Comparison of ENCODE assay signal across 1 cellular context in the genomic region with DNA sequence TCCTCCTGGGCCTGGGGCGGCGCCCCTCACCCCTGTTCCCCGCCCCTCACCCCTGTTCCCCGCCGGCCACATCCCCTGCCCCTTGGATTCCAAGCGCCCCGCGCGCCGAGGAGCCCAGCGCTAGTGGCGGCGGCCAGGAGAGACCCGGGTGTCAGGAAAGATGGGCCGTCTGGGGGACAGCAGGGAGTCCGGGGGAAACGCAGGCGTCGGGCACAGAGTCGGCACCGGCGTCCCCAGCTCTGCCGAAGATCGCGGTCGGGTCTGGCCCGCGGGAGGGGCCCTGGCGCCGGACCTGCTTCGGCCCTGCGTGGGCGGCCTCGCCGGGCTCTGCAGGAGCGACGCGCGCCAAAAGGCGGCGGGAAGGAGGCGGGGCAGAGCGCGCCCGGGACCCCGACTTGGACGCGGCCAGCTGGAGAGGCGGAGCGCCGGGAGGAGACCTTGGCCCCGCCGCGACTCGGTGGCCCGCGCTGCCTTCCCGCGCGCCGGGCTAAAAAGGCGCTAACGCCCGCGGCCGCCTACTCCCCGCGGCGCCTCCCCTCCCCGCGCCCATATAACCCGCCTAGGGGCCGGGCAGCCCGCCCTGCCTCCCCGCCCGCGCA.
TF ChIP-seq lines count a peak whose summit lies in the region.

A gene (plus strand): TSS at position 578 of the 599 bp plus-strand sequence. CDS start 29,850 bp downstream, outside the sequence.

TF ChIP-seq in GM12878, 131 proteins besides CTCF, POLR2A, EP300 and RAD21 (continued from another document):
- TF ChIP-seq EGR1 (IDR thresholded peaks at IDR 0.05; ENCODE audit: borderline replicate concordance in 1 of 2, low read depth in 2 of 2, low read length in 2 of 2) (peak in 1 of 2 experiments; percentile 98; a peak in 2 of 3 replicates), BACH1 (IDR thresholded peaks at IDR 0.05; ENCODE audit: borderline replicate concordance) (0 out of 2 replicates have a peak, but pooled peaks have one; percentile 48), BMI1 (IDR thresholded peaks at IDR 0.05; ENCODE audit: borderline replicate concordance) (no peak), TCF12 (IDR thresholded peaks at IDR 0.05; ENCODE audit: low read depth, low read length) (0 out of 2 replicates have a peak, but pooled peaks have one; percentile 20), ESRRA (IDR thresholded peaks at IDR 0.05; ENCODE audit: low read length) (no peak), ZNF622 (IDR thresholded peaks at IDR 0.05) (no peak), ZSCAN29 (IDR thresholded peaks at IDR 0.05) (0 out of 2 replicates have a peak, but pooled peaks have one; percentile 29), SRF (IDR thresholded peaks at IDR 0.05; ENCODE audit: low read depth in 2 of 2, low read length in 2 of 2) (no peak), POLR2AphosphoS5 (IDR thresholded peaks at IDR 0.05; ENCODE audit: low read length) (no peak), FOS (IDR thresholded peaks at IDR 0.05; ENCODE audit: borderline replicate concordance, extremely low read depth, insufficient read length) (no peak), CHD2 (IDR thresholded peaks at IDR 0.05; ENCODE audit: borderline replicate concordance, low read depth, low read length) (no peak), NR2F1 (conservative IDR thresholded peaks at IDR 0.05) (peak; percentile 65), HDAC6 (IDR thresholded peaks at IDR 0.05; ENCODE audit: unreplicated experiment) (no peak), ZBED1 (IDR thresholded peaks at IDR 0.05; ENCODE audit: borderline replicate concordance) (no peak), MYB (IDR thresholded peaks at IDR 0.05; ENCODE audit: borderline replicate concordance, low read depth, low read length) (no peak), FOXM1 (IDR thresholded peaks at IDR 0.05; ENCODE audit: low read depth, low read length) (no peak), ZNF274 (IDR thresholded peaks at IDR 0.05; ENCODE audit: insufficient read depth, insufficient read length) (no peak), RUNX3 (IDR thresholded peaks at IDR 0.05; ENCODE audit: low read length) (peak; percentile 17; the same call in 1 of the 2 replicates), GATAD2B (conservative IDR thresholded peaks at IDR 0.05; ENCODE audit: low read depth) (peak; percentile 84), HDAC2 (IDR thresholded peaks at IDR 0.05) (no peak), ZNF24 (IDR thresholded peaks at IDR 0.05) (0 out of 2 replicates have a peak, but pooled peaks have one; percentile 27), NFIC (IDR thresholded peaks at IDR 0.05; ENCODE audit: low read depth, low read length) (no peak), ZNF217 (IDR thresholded peaks at IDR 0.05) (peak; percentile 55; the same call in 1 of the 2 replicates), CREM (IDR thresholded peaks at IDR 0.05; ENCODE audit: low read depth) (no peak), CBX3 (IDR thresholded peaks at IDR 0.05; ENCODE audit: borderline replicate concordance, low read depth) (no peak), NBN (IDR thresholded peaks at IDR 0.05) (no peak), RELA (IDR thresholded peaks at IDR 0.05; ENCODE audit: borderline replicate concordance, partially characterized antibody) (no peak), MTA3 (IDR thresholded peaks at IDR 0.05; ENCODE audit: borderline replicate concordance, low read length) (no peak), DPF2 (IDR thresholded peaks at IDR 0.05) (peak; percentile 78), CBX5 (IDR thresholded peaks at IDR 0.05; ENCODE audit: low read depth) (no peak), CREB1 (IDR thresholded peaks at IDR 0.05; ENCODE audit: low read depth) (no peak), IKZF1 (conservative IDR thresholded peaks at IDR 0.05) (peak; percentile 83), LARP7 (IDR thresholded peaks at IDR 0.05) (peak; percentile 79), STAT3 (IDR thresholded peaks at IDR 0.05; ENCODE audit: low read depth, low read length) (no peak), IRF4 (IDR thresholded peaks at IDR 0.05; ENCODE audit: low read depth, low read length) (no peak), TCF3 (IDR thresholded peaks at IDR 0.05; ENCODE audit: borderline replicate concordance, insufficient read depth, low read depth, low read length) (0 out of 2 replicates have a peak, but pooled peaks have one; percentile 13), KLF5 (IDR thresholded peaks at IDR 0.05; ENCODE audit: partially characterized antibody) (no peak), SUZ12 (IDR thresholded peaks at IDR 0.05; ENCODE audit: unreplicated experiment) (no peak), KAT2A (conservative IDR thresholded peaks at IDR 0.05; ENCODE audit: control insufficient read depth, low read depth, low read length) (no peak)
- TF ChIP-seq, protein P1, sequence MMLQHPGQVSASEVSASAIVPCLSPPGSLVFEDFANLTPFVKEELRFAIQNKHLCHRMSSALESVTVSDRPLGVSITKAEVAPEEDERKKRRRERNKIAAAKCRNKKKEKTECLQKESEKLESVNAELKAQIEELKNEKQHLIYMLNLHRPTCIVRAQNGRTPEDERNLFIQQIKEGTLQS (IDR thresholded peaks at IDR 0.05; ENCODE audit: borderline replicate concordance, extremely low read depth, low read depth, low read length) = no peak
- TF ChIP-seq, protein P2, sequence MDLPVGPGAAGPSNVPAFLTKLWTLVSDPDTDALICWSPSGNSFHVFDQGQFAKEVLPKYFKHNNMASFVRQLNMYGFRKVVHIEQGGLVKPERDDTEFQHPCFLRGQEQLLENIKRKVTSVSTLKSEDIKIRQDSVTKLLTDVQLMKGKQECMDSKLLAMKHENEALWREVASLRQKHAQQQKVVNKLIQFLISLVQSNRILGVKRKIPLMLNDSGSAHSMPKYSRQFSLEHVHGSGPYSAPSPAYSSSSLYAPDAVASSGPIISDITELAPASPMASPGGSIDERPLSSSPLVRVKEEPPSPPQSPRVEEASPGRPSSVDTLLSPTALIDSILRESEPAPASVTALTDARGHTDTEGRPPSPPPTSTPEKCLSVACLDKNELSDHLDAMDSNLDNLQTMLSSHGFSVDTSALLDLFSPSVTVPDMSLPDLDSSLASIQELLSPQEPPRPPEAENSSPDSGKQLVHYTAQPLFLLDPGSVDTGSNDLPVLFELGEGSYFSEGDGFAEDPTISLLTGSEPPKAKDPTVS (IDR thresholded peaks at IDR 0.05; ENCODE audit: low read depth, low read length) = no peak
- TF ChIP-seq, protein P3, sequence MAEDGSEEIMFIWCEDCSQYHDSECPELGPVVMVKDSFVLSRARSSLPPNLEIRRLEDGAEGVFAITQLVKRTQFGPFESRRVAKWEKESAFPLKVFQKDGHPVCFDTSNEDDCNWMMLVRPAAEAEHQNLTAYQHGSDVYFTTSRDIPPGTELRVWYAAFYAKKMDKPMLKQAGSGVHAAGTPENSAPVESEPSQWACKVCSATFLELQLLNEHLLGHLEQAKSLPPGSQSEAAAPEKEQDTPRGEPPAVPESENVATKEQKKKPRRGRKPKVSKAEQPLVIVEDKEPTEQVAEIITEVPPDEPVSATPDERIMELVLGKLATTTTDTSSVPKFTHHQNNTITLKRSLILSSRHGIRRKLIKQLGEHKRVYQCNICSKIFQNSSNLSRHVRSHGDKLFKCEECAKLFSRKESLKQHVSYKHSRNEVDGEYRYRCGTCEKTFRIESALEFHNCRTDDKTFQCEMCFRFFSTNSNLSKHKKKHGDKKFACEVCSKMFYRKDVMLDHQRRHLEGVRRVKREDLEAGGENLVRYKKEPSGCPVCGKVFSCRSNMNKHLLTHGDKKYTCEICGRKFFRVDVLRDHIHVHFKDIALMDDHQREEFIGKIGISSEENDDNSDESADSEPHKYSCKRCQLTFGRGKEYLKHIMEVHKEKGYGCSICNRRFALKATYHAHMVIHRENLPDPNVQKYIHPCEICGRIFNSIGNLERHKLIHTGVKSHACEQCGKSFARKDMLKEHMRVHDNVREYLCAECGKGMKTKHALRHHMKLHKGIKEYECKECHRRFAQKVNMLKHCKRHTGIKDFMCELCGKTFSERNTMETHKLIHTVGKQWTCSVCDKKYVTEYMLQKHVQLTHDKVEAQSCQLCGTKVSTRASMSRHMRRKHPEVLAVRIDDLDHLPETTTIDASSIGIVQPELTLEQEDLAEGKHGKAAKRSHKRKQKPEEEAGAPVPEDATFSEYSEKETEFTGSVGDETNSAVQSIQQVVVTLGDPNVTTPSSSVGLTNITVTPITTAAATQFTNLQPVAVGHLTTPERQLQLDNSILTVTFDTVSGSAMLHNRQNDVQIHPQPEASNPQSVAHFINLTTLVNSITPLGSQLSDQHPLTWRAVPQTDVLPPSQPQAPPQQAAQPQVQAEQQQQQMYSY (CRISPR knock-in tag; IDR thresholded peaks at IDR 0.05) = no peak
- TF ChIP-seq, protein P4, sequence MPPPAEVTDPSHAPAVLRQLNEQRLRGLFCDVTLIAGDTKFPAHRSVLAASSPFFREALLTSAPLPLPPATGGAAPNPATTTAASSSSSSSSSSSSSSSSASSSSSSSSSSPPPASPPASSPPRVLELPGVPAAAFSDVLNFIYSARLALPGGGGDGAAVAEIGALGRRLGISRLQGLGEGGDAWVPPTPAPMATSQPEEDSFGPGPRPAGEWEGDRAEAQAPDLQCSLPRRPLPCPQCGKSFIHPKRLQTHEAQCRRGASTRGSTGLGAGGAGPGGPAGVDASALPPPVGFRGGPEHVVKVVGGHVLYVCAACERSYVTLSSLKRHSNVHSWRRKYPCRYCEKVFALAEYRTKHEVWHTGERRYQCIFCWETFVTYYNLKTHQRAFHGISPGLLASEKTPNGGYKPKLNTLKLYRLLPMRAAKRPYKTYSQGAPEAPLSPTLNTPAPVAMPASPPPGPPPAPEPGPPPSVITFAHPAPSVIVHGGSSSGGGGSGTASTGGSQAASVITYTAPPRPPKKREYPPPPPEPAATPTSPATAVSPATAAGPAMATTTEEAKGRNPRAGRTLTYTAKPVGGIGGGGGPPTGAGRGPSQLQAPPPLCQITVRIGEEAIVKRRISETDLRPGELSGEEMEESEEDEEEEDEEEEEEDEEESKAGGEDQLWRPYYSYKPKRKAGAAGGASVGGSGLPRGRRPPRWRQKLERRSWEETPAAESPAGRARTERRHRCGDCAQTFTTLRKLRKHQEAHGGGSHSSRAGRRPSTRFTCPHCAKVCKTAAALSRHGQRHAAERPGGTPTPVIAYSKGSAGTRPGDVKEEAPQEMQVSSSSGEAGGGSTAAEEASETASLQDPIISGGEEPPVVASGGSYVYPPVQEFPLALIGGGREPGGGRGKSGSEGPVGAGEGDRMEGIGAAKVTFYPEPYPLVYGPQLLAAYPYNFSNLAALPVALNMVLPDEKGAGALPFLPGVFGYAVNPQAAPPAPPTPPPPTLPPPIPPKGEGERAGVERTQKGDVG (CRISPR knock-in tag; IDR thresholded peaks at IDR 0.05) = no peak
- TF ChIP-seq, protein P5, sequence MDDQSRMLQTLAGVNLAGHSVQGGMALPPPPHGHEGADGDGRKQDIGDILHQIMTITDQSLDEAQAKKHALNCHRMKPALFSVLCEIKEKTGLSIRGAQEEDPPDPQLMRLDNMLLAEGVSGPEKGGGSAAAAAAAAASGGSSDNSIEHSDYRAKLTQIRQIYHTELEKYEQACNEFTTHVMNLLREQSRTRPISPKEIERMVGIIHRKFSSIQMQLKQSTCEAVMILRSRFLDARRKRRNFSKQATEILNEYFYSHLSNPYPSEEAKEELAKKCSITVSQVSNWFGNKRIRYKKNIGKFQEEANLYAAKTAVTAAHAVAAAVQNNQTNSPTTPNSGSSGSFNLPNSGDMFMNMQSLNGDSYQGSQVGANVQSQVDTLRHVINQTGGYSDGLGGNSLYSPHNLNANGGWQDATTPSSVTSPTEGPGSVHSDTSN (IDR thresholded peaks at IDR 0.05; ENCODE audit: insufficient replicate concordance, low read depth, low read length) = no peak
- TF ChIP-seq, protein P6, sequence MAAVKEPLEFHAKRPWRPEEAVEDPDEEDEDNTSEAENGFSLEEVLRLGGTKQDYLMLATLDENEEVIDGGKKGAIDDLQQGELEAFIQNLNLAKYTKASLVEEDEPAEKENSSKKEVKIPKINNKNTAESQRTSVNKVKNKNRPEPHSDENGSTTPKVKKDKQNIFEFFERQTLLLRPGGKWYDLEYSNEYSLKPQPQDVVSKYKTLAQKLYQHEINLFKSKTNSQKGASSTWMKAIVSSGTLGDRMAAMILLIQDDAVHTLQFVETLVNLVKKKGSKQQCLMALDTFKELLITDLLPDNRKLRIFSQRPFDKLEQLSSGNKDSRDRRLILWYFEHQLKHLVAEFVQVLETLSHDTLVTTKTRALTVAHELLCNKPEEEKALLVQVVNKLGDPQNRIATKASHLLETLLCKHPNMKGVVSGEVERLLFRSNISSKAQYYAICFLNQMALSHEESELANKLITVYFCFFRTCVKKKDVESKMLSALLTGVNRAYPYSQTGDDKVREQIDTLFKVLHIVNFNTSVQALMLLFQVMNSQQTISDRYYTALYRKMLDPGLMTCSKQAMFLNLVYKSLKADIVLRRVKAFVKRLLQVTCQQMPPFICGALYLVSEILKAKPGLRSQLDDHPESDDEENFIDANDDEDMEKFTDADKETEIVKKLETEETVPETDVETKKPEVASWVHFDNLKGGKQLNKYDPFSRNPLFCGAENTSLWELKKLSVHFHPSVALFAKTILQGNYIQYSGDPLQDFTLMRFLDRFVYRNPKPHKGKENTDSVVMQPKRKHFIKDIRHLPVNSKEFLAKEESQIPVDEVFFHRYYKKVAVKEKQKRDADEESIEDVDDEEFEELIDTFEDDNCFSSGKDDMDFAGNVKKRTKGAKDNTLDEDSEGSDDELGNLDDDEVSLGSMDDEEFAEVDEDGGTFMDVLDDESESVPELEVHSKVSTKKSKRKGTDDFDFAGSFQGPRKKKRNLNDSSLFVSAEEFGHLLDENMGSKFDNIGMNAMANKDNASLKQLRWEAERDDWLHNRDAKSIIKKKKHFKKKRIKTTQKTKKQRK (IDR thresholded peaks at IDR 0.05; ENCODE audit: low read depth, low read length) = no peak
- TF ChIP-seq, protein P7, sequence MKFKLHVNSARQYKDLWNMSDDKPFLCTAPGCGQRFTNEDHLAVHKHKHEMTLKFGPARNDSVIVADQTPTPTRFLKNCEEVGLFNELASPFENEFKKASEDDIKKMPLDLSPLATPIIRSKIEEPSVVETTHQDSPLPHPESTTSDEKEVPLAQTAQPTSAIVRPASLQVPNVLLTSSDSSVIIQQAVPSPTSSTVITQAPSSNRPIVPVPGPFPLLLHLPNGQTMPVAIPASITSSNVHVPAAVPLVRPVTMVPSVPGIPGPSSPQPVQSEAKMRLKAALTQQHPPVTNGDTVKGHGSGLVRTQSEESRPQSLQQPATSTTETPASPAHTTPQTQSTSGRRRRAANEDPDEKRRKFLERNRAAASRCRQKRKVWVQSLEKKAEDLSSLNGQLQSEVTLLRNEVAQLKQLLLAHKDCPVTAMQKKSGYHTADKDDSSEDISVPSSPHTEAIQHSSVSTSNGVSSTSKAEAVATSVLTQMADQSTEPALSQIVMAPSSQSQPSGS (IDR thresholded peaks at IDR 0.05; ENCODE audit: low read length) = no peak
- TF ChIP-seq, protein P8, sequence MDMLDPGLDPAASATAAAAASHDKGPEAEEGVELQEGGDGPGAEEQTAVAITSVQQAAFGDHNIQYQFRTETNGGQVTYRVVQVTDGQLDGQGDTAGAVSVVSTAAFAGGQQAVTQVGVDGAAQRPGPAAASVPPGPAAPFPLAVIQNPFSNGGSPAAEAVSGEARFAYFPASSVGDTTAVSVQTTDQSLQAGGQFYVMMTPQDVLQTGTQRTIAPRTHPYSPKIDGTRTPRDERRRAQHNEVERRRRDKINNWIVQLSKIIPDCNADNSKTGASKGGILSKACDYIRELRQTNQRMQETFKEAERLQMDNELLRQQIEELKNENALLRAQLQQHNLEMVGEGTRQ (IDR thresholded peaks at IDR 0.05; ENCODE audit: borderline replicate concordance, low read depth, low read length) = no peak
